Comparison of ENCODE assay signal across 8 cellular contexts in genomic region chr13:65638572-65639168, GRCh38.
DNase-seq lines count a peak whose midpoint lies in the region; ATAC-seq, FAIRE-seq and TF ChIP-seq lines count a peak whose summit lies in the region.

No MANE protein-coding gene starts in this region.

- no peaks in the 10 kb centered on the region for H3K79me2 ChIP-seq in keratinocyte (ENCODE audit: control insufficient read depth, insufficient read depth, low read length)

- H3K9me3 ChIP-seq in keratinocyte (ENCODE audit: control insufficient read depth, low read depth, low read length) (no peaks in the 10 kb centered on the region), uterus (no peaks in the 10 kb centered on the region)

- H3K27ac ChIP-seq in keratinocyte (ENCODE audit: control insufficient read depth, insufficient read depth, low read length), result no peak overlapping the region
- no peak overlapping the region for H3K27ac ChIP-seq in uterus

- no peak overlapping the region for H2AFZ ChIP-seq in keratinocyte (ENCODE audit: control insufficient read depth, low read length)

- peak; percentile 49 for TF ChIP-seq CTCF in WI38 (IDR thresholded peaks at IDR 0.05; ENCODE audit: low read depth, low read length)
- TF ChIP-seq CTCF in keratinocyte (optimal IDR thresholded peaks at IDR 0.05 in 1 of 3, IDR thresholded peaks at IDR 0.05 in 1 of 3, conservative IDR thresholded peaks at IDR 0.05 in 1 of 3; ENCODE audit: extremely low read depth in 1 of 3, insufficient read depth in 2 of 3, low read length in 3 of 3), result peak; percentile 36 to 51 (median 49)
- peak in 2 of 4 experiments; percentile 7 to 20 for TF ChIP-seq CTCF in uterus (IDR thresholded peaks at IDR 0.05)

- dilution Hi-C loops in keratinocyte (cut with MboI; ENCODE audit: extremely low pct_ligation_motif_present, low sequenced_read_pairs), result no loop called here

- H3K9me1 ChIP-seq in keratinocyte (ENCODE audit: control insufficient read depth, extremely low read depth, insufficient read depth, low read length), result no peaks in the 10 kb centered on the region

- H3K4me1 ChIP-seq in keratinocyte (ENCODE audit: control insufficient read depth, extremely low read depth, insufficient read depth, low read length), result no peaks in the 10 kb centered on the region
- H3K4me1 ChIP-seq in uterus, result no peaks in the 10 kb centered on the region

- no peak for FAIRE-seq in keratinocyte (lab: Jason Lieb, UNC)

- ATAC-seq in GM21529 (IDR thresholded peaks at IDR 0.05; ENCODE audit: unreplicated experiment) (peak; percentile 89), esophagus mucosa (no peak), HG03095 (IDR thresholded peaks at IDR 0.05; ENCODE audit: unreplicated experiment) (no peak)

- intact Hi-C loops in uterus (cut with DNase I; ENCODE audit: low total_unique reads), result no loop called here

- TF ChIP-seq POLR2A in uterus (IDR thresholded peaks at IDR 0.05), result no peak

- H3K4me3 ChIP-seq in WI38 (ENCODE audit: low read depth, low read length) (no peak overlapping the region), keratinocyte (ENCODE audit: control insufficient read depth in 2 of 3, extremely low read depth in 1 of 3, insufficient read depth in 2 of 3, low read depth in 1 of 3, low read length in 3 of 3) (no peak overlapping the region), uterus (no peak overlapping the region)

- H3K4me2 ChIP-seq in keratinocyte (ENCODE audit: control insufficient read depth, extremely low read depth, insufficient read depth, low read depth, low read length), result no peak overlapping the region

- no peaks in the 10 kb centered on the region for H3K36me3 ChIP-seq in keratinocyte (ENCODE audit: control insufficient read depth in 2 of 2, extremely low read depth in 1 of 2, insufficient read depth in 2 of 2, low read length in 2 of 2)
- no peaks in the 10 kb centered on the region for H3K36me3 ChIP-seq in uterus

- peak; percentile 17 for DNase-seq in GM04504 (ENCODE audit: low read depth)
- peak; percentile 10 for DNase-seq in HuH-7 (ENCODE audit: low spot score)
- no peak for DNase-seq in keratinocyte (ENCODE audit: low read depth, low spot score)
- no peak for DNase-seq in uterus

- H3K9ac ChIP-seq in keratinocyte (ENCODE audit: control insufficient read depth, extremely low read depth, insufficient read depth, low read length), result no peak overlapping the region

- no peaks in the 10 kb centered on the region for H3K27me3 ChIP-seq in keratinocyte (ENCODE audit: control insufficient read depth, extremely low read depth, insufficient read depth, low read length)
- no peaks in the 10 kb centered on the region for H3K27me3 ChIP-seq in uterus

- H4K20me1 ChIP-seq in keratinocyte (ENCODE audit: control insufficient read depth, extremely low read depth, insufficient read depth, low read length), result no peaks in the 10 kb centered on the region

Comparison
In these comparisons a context has a peak if more than half of its experiments do, and no peak if none do; other contexts are left out.
1. DNase-seq: peak in GM04504 (single experiment) and HuH-7 (single experiment); none in keratinocyte (single experiment) and uterus (0 of 2).